In genomic region chr7:155834486-155835048, GRCh38 we compare ENCODE assay signal across 31 cellular contexts. TPM values are rescaled to one million over a fixed set of nuclear protein-coding genes. Genes with fewer than 3 reads are reported as not detected.
"Had no signal": no experiment of that assay in that cellular context is flagged by ENCODE, and none has a peak within 500 bp of the region (broad histone marks: within the 10 kb centered on the region; RNA-seq: fewer than 3 reads in every experiment).

No MANE protein-coding gene starts in this region.

- ATAC-seq: activated T-cell treated with anti-CD3 and anti-CD28 coated beads, Interleukin-2, amount 50 U/mL, for 72 hours; activated T-helper 17 cell treated with anti-CD3 and anti-CD28 coated beads, Interleukin-2, amount 50 U/mL, for 72 hours had no signal

- H3K9me3 Mint-ChIP-seq: activated B cell treated with CpG ODN at 0.5 μM for 24 hours; activated CD4-positive, alpha-beta memory T cell treated with anti-CD3 and anti-CD28 coated beads for 36 hours; activated naive CD8-positive, alpha-beta T cell treated with anti-CD3 and anti-CD28 coated beads for 36 hours; activated T-cell treated with anti-CD3 and anti-CD28 coated beads, Interleukin-2, amount 50 U/mL, for 72 hours; activated T-helper 17 cell treated with anti-CD3 and anti-CD28 coated beads, Interleukin-2, amount 50 U/mL, for 72 hours had no signal

- H3K36me3 ChIP-seq: brain microvascular endothelial cell had no signal

- H3K27ac Mint-ChIP-seq: activated B cell treated with CpG ODN at 0.5 μM for 24 hours; activated CD4-positive, alpha-beta memory T cell treated with anti-CD3 and anti-CD28 coated beads for 36 hours; activated naive CD8-positive, alpha-beta T cell treated with anti-CD3 and anti-CD28 coated beads for 36 hours; activated T-cell treated with anti-CD3 and anti-CD28 coated beads, Interleukin-2, amount 50 U/mL, for 72 hours; activated T-helper 17 cell treated with anti-CD3 and anti-CD28 coated beads, Interleukin-2, amount 50 U/mL, for 72 hours had no signal

- H3K36me3 Mint-ChIP-seq: activated CD4-positive, alpha-beta memory T cell treated with anti-CD3 and anti-CD28 coated beads for 36 hours; activated naive CD8-positive, alpha-beta T cell treated with anti-CD3 and anti-CD28 coated beads for 36 hours had no signal

- DNase-seq: activated B cell treated with CpG ODN at 0.5 μM for 24 hours; activated CD4-positive, alpha-beta memory T cell treated with anti-CD3 and anti-CD28 coated beads for 36 hours; activated CD4-positive, alpha-beta T cell treated with anti-CD3 and anti-CD28 coated beads for 4 hours; activated CD4-positive, alpha-beta T cell treated with anti-CD3 and anti-CD28 coated beads, Interleukin-2, amount 50 U/mL, for 1 hour; activated CD4-positive, CD25-positive, alpha-beta regulatory T cell treated with anti-CD3 and anti-CD28 coated beads, Interleukin-2, amount 50 U/mL, for 72 hours; activated gamma-delta T cell treated with Interleukin-2 at 50 U/mL for 16 hours; activated naive CD4-positive, alpha-beta T cell treated with anti-CD3 and anti-CD28 coated beads, Interleukin-2, amount 50 U/mL, for 16 hours; activated naive CD8-positive, alpha-beta T cell treated with anti-CD3 and anti-CD28 coated beads for 36 hours; activated T-cell treated with anti-CD3 and anti-CD28 coated beads, Interleukin-2, amount 50 U/mL, for 1 hour; activated T-cell treated with anti-CD3 and anti-CD28 coated beads, Interleukin-2, amount 50 U/mL, for 72 hours; amniotic stem cell; brain microvascular endothelial cell; central memory CD4-positive, alpha-beta T cell; NCI-H1105 treated with DMSO at 0.1 percent for 48 hours; NCI-H1436; NCI-H1694 treated with DMSO at 0.1 percent for 48 hours; NCI-H2029; NCI-H345; NCI-H524 treated with DMSO at 0.1 percent for 48 hours; NK-92 treated with Interleukin-12 subunit alpha and Interleukin-12 subunit beta, amount 100 ng/mL, for 24 hours; PC-9; Right ventricle myocardium superior; SW 1271; T-helper 1 cell; T-helper 2 cell; T-helper 9 cell had no signal

- H3K4me3 ChIP-seq: PC-9 had no signal

- H3K4me1 Mint-ChIP-seq: activated B cell treated with CpG ODN at 0.5 μM for 24 hours; activated naive CD8-positive, alpha-beta T cell treated with anti-CD3 and anti-CD28 coated beads for 36 hours; activated T-helper 17 cell treated with anti-CD3 and anti-CD28 coated beads, Interleukin-2, amount 50 U/mL, for 72 hours had no signal

- H3K27ac ChIP-seq: brain microvascular endothelial cell, PC-9, RWPE1, VCaP had no signal

- H3K4me3 Mint-ChIP-seq: activated B cell treated with CpG ODN at 0.5 μM for 24 hours; activated CD4-positive, alpha-beta memory T cell treated with anti-CD3 and anti-CD28 coated beads for 36 hours; activated naive CD8-positive, alpha-beta T cell treated with anti-CD3 and anti-CD28 coated beads for 36 hours; activated T-cell treated with anti-CD3 and anti-CD28 coated beads, Interleukin-2, amount 50 U/mL, for 72 hours; activated T-helper 17 cell treated with anti-CD3 and anti-CD28 coated beads, Interleukin-2, amount 50 U/mL, for 72 hours had no signal

RNA-seq across cellular contexts. Expression of gene SHH, which starts 22.3 kb away (rescaled TPM):
- total RNA-seq: activated B cell treated with CpG ODN at 0.5 μM for 24 hours; activated CD4-positive, alpha-beta memory T cell treated with anti-CD3 and anti-CD28 coated beads for 36 hours; activated CD8-positive, alpha-beta memory T cell treated with anti-CD3 and anti-CD28 coated beads for 36 hours; activated naive CD8-positive, alpha-beta T cell treated with anti-CD3 and anti-CD28 coated beads for 36 hours; activated T-helper 17 cell treated with anti-CD3 and anti-CD28 coated beads, Interleukin-2, amount 50 U/mL, for 72 hours; M059J; PC-9; Right ventricle myocardium superior had no signal
